9 cellular contexts compared by ENCODE assay signal in genomic region chr18:48230459-48231113, GRCh38.
DNase-seq lines count a peak whose midpoint lies in the region; ATAC-seq, FAIRE-seq and TF ChIP-seq lines count a peak whose summit lies in the region.
"Had no signal": no experiment of that assay in that cellular context is flagged by ENCODE, and none has a peak within 500 bp of the region (broad histone marks: within the 10 kb centered on the region; RNA-seq: fewer than 3 reads in every experiment).

No MANE protein-coding gene starts in this region.

- in situ Hi-C loops in K562 (cut with MboI), result no loop called here

- H4K20me1 ChIP-seq in HCT116 (ENCODE audit: insufficient read depth) (no peaks in the 10 kb centered on the region), K562 (replicated peaks; ENCODE audit: control insufficient read depth, insufficient read depth, low read length) (no peaks in the 10 kb centered on the region)

- no peaks in the 10 kb centered on the region for H3K36me3 ChIP-seq in HCT116 (ENCODE audit: control insufficient read depth in 1 of 2, insufficient read depth in 2 of 2, low read length in 2 of 2)
- H3K36me3 ChIP-seq in K562 (ENCODE audit: control insufficient read depth, insufficient read depth, low read length), result no peaks in the 10 kb centered on the region

- ATAC-seq in HCT116, result peak; percentile 98
- peak; percentile 90 for ATAC-seq in K562

- no peaks in the 10 kb centered on the region for H3K36me3 Mint-ChIP-seq in immature natural killer cell
- H3K36me3 Mint-ChIP-seq: natural killer cell had no signal

- TF ChIP-seq RAD21 in HCT116 (IDR thresholded peaks at IDR 0.05; ENCODE audit: low read depth) (peak; percentile 86), K562 (CRISPR knock-in tag; conservative IDR thresholded peaks at IDR 0.05 in 1 of 2, IDR thresholded peaks at IDR 0.05 in 1 of 2) (peak; percentile 63 to 69)

- no peak for TF ChIP-seq POLR2A in HCT116 (IDR thresholded peaks at IDR 0.05; ENCODE audit: borderline replicate concordance, extremely low read depth, insufficient read depth, insufficient read length)
- TF ChIP-seq POLR2A in K562 (conservative IDR thresholded peaks at IDR 0.05), result no peak

- RAD21 ChIA-PET in HCT116 (lab: Charles Lee; ENCODE audit: low non-redundant PET in 1 of 2, low total read pairs in 2 of 2, uncharacterized antibody in 2 of 2, unreplicated experiment in 2 of 2), result interaction anchor here (0.6 to 1.8 kb wide), 5 partner anchors 64 to 216 kb away, joined by 4 to 8 read pairs (median 4); no protein-coding TSS in a partner anchor

- peaks cover 0 to 3% (median 2%) of the 10 kb centered on the region in 3 donors for H3K27me3 Mint-ChIP-seq in immature natural killer cell (ENCODE audit: low read depth in 3 of 3)

- CTCF ChIA-PET in HCT116 (lab: Charles Lee), result interaction anchor here (0.8 to 4.1 kb wide), 13 partner anchors 9 to 245 kb away, joined by 3 to 47 read pairs (median 4); no protein-coding TSS in a partner anchor
- CTCF ChIA-PET in K562 (lab: Yijun Ruan, JAX; ENCODE audit: low intra/inter-chr PET ratio), result interaction anchor here (0.6 to 2.1 kb wide), 3 partner anchors 88 to 235 kb away, joined by 3 to 11 read pairs (median 3); no protein-coding TSS in a partner anchor

- H2AFZ ChIP-seq in HCT116 (ENCODE audit: low read depth, low read length, poor library complexity, severe bottlenecking) (peak overlapping the region; percentile 47), K562 (ENCODE audit: low read depth, low read length) (no peak overlapping the region)

- H3K4me2 ChIP-seq in HCT116 (ENCODE audit: low read length) (no peak overlapping the region), K562 (ENCODE audit: insufficient read depth, low read length) (no peak overlapping the region)

- no peaks in the 10 kb centered on the region for H3K9me1 ChIP-seq in K562 (ENCODE audit: control insufficient read depth, insufficient read depth, low read length)

- H3K9me2 ChIP-seq in HCT116 (ENCODE audit: insufficient read depth), result no peaks in the 10 kb centered on the region

- peaks cover 13 to 22% of the 10 kb centered on the region in 2 donors for H3K4me1 Mint-ChIP-seq in immature natural killer cell

- H3K4me3 ChIP-seq in HCT116 (replicated peaks in 1 of 2; ENCODE audit: low read depth in 1 of 2, low read length in 2 of 2) (no peak overlapping the region), K562 (no peak overlapping the region)

- no peak overlapping the region for H3K4me3 Mint-ChIP-seq in immature natural killer cell
- H3K4me3 Mint-ChIP-seq: natural killer cell had no signal

- H3K79me2 ChIP-seq in HCT116 (ENCODE audit: insufficient read depth, low read length) (no peaks in the 10 kb centered on the region), K562 (ENCODE audit: control insufficient read depth, insufficient read depth, low read length) (no peaks in the 10 kb centered on the region)

- H3K9ac ChIP-seq in HCT116 (ENCODE audit: low read length), result no peak overlapping the region
- H3K9ac ChIP-seq in K562 (ENCODE audit: insufficient read depth in 1 of 2, low read depth in 2 of 2, low read length in 2 of 2), result no peak overlapping the region

- H3K9me3 ChIP-seq in HCT116 (ENCODE audit: control insufficient read depth in 1 of 2, insufficient read depth in 1 of 2, low read depth in 1 of 2, low read length in 2 of 2) (no peaks in the 10 kb centered on the region), K562 (replicated peaks; ENCODE audit: control insufficient read depth, insufficient read depth, low read depth, low read length) (no peaks in the 10 kb centered on the region)

- intact Hi-C loops in HCT116 (cut with micrococcal nuclease) (loop anchor here (1.0 to 10.0 kb wide), 6 partner anchors 115 to 434 kb away; no protein-coding TSS in a partner anchor), K562 (cut with micrococcal nuclease) (loop anchor here (1.0 kb wide), 1 partner anchor 216 kb away; no protein-coding TSS in a partner anchor)

- TF ChIP-seq CTCF in D721Med (IDR thresholded peaks at IDR 0.05; ENCODE audit: insufficient read depth, missing control alignments) (no peak), HCT116 (IDR thresholded peaks at IDR 0.05 in 2 of 3, conservative IDR thresholded peaks at IDR 0.05 in 1 of 3; ENCODE audit: borderline replicate concordance in 1 of 3, insufficient read depth in 1 of 3, low read depth in 2 of 3, low read length in 2 of 3) (peak; percentile 77 to 80 (median 78)), K562 (IDR thresholded peaks at IDR 0.05 in 2 of 3, conservative IDR thresholded peaks at IDR 0.05 in 1 of 3; ENCODE audit: insufficient read depth in 2 of 3, low read depth in 1 of 3, low read length in 3 of 3) (peak; percentile 59 to 80 (median 71))

- peaks cover 0 to 2% (median 0%) of the 10 kb centered on the region in 6 donors for H3K9me3 Mint-ChIP-seq in immature natural killer cell
- H3K9me3 Mint-ChIP-seq: natural killer cell had no signal

- WGBS in K562 (ENCODE audit: insufficient coverage, low coverage, missing lambda C conversion rate), result 2% methylated on average over 7 of the region's 7 CpGs

- POLR2A ChIA-PET in HCT116 (lab: Charles Lee) (no interaction called here), K562 (lab: Yijun Ruan, JAX) (interaction anchor here (0.6 kb wide), 2 partner anchors 12 to 20 kb away, joined by 3 read pairs; no protein-coding TSS in a partner anchor)

- H3K27me3 ChIP-seq in HCT116 (ENCODE audit: insufficient read depth, low read length) (no peaks in the 10 kb centered on the region), K562 (ENCODE audit: control insufficient read depth in 2 of 2, insufficient read depth in 2 of 2, low read length in 2 of 2) (no peaks in the 10 kb centered on the region)

- FAIRE-seq in D721Med (lab: Jason Lieb, UNC) (peak; percentile 71), K562 (lab: Jason Lieb, UNC) (peak; percentile 80), urothelium cell line (lab: Jason Lieb, UNC) (no peak)

- TF ChIP-seq EP300 in K562 (IDR thresholded peaks at IDR 0.05; ENCODE audit: low read length), result no peak

- no peak overlapping the region for H3K27ac Mint-ChIP-seq in immature natural killer cell
- H3K27ac Mint-ChIP-seq: natural killer cell had no signal

- H3K27ac ChIP-seq in HCT116 (ENCODE audit: low read depth, low read length) (no peak overlapping the region), K562 (ENCODE audit: extremely low read depth, low read depth, low read length) (no peak overlapping the region)

- BruUV-seq in HCT116 (replicated peaks; lab: Mats Ljungman, UMichigan) (no TSS peak), K562 (replicated peaks; lab: Mats Ljungman, UMichigan) (no TSS peak)

- H3K4me1 ChIP-seq in HCT116 (ENCODE audit: control insufficient read depth in 1 of 2, insufficient read depth in 2 of 2, low read length in 2 of 2) (peaks cover 0 to 5% of the 10 kb centered on the region in 2 experiments; a peak in 2 of 4 replicates), K562 (replicated peaks in 1 of 2; ENCODE audit: control insufficient read depth in 2 of 2, insufficient read depth in 2 of 2, low read length in 2 of 2) (no peaks in the 10 kb centered on the region)

- peak; percentile 52 for DNase-seq in D721Med (ENCODE audit: insufficient read length, low spot score)
- DNase-seq in HCT116 (ENCODE audit: low read depth, low spot score), result peak; percentile 57
- peak; percentile 30 for DNase-seq in NCI-H526 treated with DMSO at 0.1 percent for 48 hours (lab: John Stamatoyannopoulos, UW)
- DNase-seq in K562 (ENCODE audit: extremely low read depth in 1 of 4, low spot score in 3 of 4), result peak; percentile 34 to 51 (median 44)
- peak; percentile 64 for DNase-seq in kidney tubule cell (ENCODE audit: low spot score)
- DNase-seq in urothelium cell line (ENCODE audit: low spot score), result peak; percentile 38
- DNase-seq in immature natural killer cell, result no peak
- no peak for DNase-seq in GM19240 (ENCODE audit: insufficient read length, low spot score)
- DNase-seq: natural killer cell had no signal

TF ChIP-seq in HCT116, 20 proteins besides CTCF, POLR2A, EP300 and RAD21:
- TF ChIP-seq POLR2AphosphoS5 (IDR thresholded peaks at IDR 0.05; ENCODE audit: low read depth, low read length) (no peak), YY1 (IDR thresholded peaks at IDR 0.05; ENCODE audit: extremely low read depth, insufficient replicate concordance, low read depth, low read length) (peak; percentile 74)

TF ChIP-seq in K562, 482 proteins besides CTCF, POLR2A, EP300 and RAD21 (continues in another document):
- TF ChIP-seq ZNF431 (CRISPR knock-in tag; IDR thresholded peaks at IDR 0.05), result no peak
- TF ChIP-seq SRF (CRISPR knock-in tag; IDR thresholded peaks at IDR 0.05), result no peak
- TF ChIP-seq SMC3 (conservative IDR thresholded peaks at IDR 0.05; ENCODE audit: insufficient read depth, low read depth, low read length), result peak; percentile 55; the same call in 1 of the 2 replicates
- no peak for TF ChIP-seq ZNF12 (CRISPR knock-in tag; IDR thresholded peaks at IDR 0.05)
- TF ChIP-seq STAG1 (CRISPR knock-in tag; IDR thresholded peaks at IDR 0.05; ENCODE audit: borderline replicate concordance), result peak; percentile 35; the same call in 1 of the 2 replicates
- peak; percentile 57; the same call in 1 of the 2 replicates for TF ChIP-seq DEAF1 (CRISPR knock-in tag; IDR thresholded peaks at IDR 0.05)
- no peak for TF ChIP-seq ZKSCAN1 (IDR thresholded peaks at IDR 0.05; ENCODE audit: low read depth, low read length)
- TF ChIP-seq ZNF740 (CRISPR knock-in tag; IDR thresholded peaks at IDR 0.05), result no peak
- no peak for TF ChIP-seq ZNF740 (tag; IDR thresholded peaks at IDR 0.05)

Comparison
In these comparisons a context has a peak if more than half of its experiments do, and no peak if none do; other contexts are left out.
1. DNase-seq: peak in D721Med (single experiment), HCT116 (single experiment), NCI-H526 treated with DMSO at 0.1 percent for 48 hours (single experiment), K562 (4 of 4), kidney tubule cell (single experiment) and urothelium cell line (single experiment); none in immature natural killer cell (0 of 3) and GM19240 (single experiment).